In the genomic region with DNA sequence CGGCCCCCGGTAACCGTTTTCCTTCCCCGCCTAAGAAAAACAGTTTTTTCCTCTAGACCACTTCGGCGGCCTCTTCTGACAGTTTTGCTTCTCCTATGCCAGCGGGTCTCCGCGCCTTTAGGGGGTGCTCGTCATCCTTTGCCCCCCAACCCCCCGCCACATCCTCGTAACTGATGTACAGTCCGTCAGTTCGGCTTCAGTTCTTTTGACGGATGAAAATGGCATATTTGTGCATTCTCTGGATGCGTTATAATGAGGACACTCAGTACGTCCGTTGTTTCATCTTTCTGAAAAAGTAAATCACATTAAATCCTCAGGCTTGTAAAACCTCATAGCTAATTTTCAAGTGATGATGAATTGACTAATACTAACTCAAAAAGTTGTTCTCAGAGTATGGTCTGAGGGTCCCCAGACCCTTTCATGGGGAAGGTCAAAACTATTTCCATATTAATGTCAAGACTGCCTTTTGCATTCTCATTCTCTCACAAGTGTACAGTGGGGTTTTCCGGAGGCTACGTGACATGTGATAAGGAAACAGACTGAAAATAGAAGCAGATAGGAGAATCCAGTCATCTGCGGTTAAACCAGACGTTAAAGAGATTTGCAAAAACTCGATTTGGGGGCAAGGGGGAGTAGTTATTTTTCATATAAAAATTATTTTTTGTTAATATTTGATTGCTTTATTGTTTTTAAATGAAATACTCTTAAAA, we compare ENCODE assay signal across 8 cellular contexts. TPM values are rescaled to one million over a fixed set of nuclear protein-coding genes. Genes with fewer than 3 reads are reported as not detected.
DNase-seq lines count a peak whose midpoint lies in the region; ATAC-seq and TF ChIP-seq lines count a peak whose summit lies in the region.

No MANE protein-coding gene starts in this region.

- no peaks in the 10 kb centered on the region for H3K9me3 Mint-ChIP-seq in activated naive CD4-positive, alpha-beta T cell treated with anti-CD3 and anti-CD28 coated beads, Interleukin-2, amount 50 U/mL, for 24 hours

- ATAC-seq in HG02840 (IDR thresholded peaks at IDR 0.05; ENCODE audit: low FRiP score, unreplicated experiment) (peak; percentile 27), gastrocnemius medialis (no peak)

- no peaks in the 10 kb centered on the region for H3K36me3 ChIP-seq in left ventricle myocardium inferior
- peaks cover 0 to 4% of the 10 kb centered on the region in 2 donors for H3K36me3 ChIP-seq in gastrocnemius medialis

- peak overlapping the region; percentile 100 for H3K27ac Mint-ChIP-seq in activated naive CD4-positive, alpha-beta T cell treated with anti-CD3 and anti-CD28 coated beads, Interleukin-2, amount 50 U/mL, for 24 hours

- H3K4me1 Mint-ChIP-seq in activated naive CD4-positive, alpha-beta T cell treated with anti-CD3 and anti-CD28 coated beads, Interleukin-2, amount 50 U/mL, for 24 hours = peaks cover 40% of the 10 kb centered on the region

- peak overlapping the region; percentile 84 for H3K4me3 ChIP-seq in GM12875 (ENCODE audit: low read depth, low read length)
- peak overlapping the region; percentile 97 for H3K4me3 ChIP-seq in left ventricle myocardium inferior
- H3K4me3 ChIP-seq in gastrocnemius medialis = peak overlapping the region; percentile 79 to 97 (median 92)

- in situ Hi-C loops in ACHN (cut with HindIII; ENCODE audit: low pct_ligation_motif_present, low pct_unique_long_range_greater_than_20kb, low sequenced_read_pairs) = no loop called here
- in situ Hi-C loops in gastrocnemius medialis (cut with MboI; ENCODE audit: low sequenced_read_pairs in 4 of 4) = loop anchor here (10.0 to 25.0 kb wide), 5 partner anchors 252 to 702 kb away; a partner anchor contains a TSS

- peak; percentile 58 for DNase-seq in ACHN
- DNase-seq in NCI-H526 treated with DMSO at 0.1 percent for 48 hours (lab: John Stamatoyannopoulos, UW) = peak; percentile 61
- DNase-seq in left ventricle myocardium inferior = no peak
- no peak for DNase-seq in gastrocnemius medialis
- no peak for DNase-seq in iPS-NIHi7 (ENCODE audit: extremely low spot score)

- peak overlapping the region; percentile 97 for H3K4me3 Mint-ChIP-seq in activated naive CD4-positive, alpha-beta T cell treated with anti-CD3 and anti-CD28 coated beads, Interleukin-2, amount 50 U/mL, for 24 hours

- H3K4me1 ChIP-seq in left ventricle myocardium inferior (peaks cover 60% of the 10 kb centered on the region), gastrocnemius medialis (peaks cover 27 to 30% of the 10 kb centered on the region in 2 donors)

- H3K27me3 Mint-ChIP-seq in activated naive CD4-positive, alpha-beta T cell treated with anti-CD3 and anti-CD28 coated beads, Interleukin-2, amount 50 U/mL, for 24 hours = no peaks in the 10 kb centered on the region

- H3K27ac ChIP-seq in left ventricle myocardium inferior (replicated peaks) = peak overlapping the region; percentile 99
- peak overlapping the region; percentile 93 to 99 (median 96) for H3K27ac ChIP-seq in gastrocnemius medialis

- no peaks in the 10 kb centered on the region for H3K9me3 ChIP-seq in left ventricle myocardium inferior (replicated peaks)
- no peaks in the 10 kb centered on the region for H3K9me3 ChIP-seq in gastrocnemius medialis

- TF ChIP-seq CTCF in GM12875 (IDR thresholded peaks at IDR 0.05; ENCODE audit: borderline replicate concordance, insufficient read depth, low read depth, low read length) = peak; percentile 45; the same call in 1 of the 2 replicates
- peak; percentile 33 for TF ChIP-seq CTCF in left ventricle myocardium inferior (IDR thresholded peaks at IDR 0.05; ENCODE audit: borderline replicate concordance)
- no peak for TF ChIP-seq CTCF in gastrocnemius medialis (IDR thresholded peaks at IDR 0.05 in 4 of 5, conservative IDR thresholded peaks at IDR 0.05 in 1 of 5)

- no peaks in the 10 kb centered on the region for H3K27me3 ChIP-seq in left ventricle myocardium inferior (ENCODE audit: low read depth)
- H3K27me3 ChIP-seq in gastrocnemius medialis = no peaks in the 10 kb centered on the region

- H3K36me3 Mint-ChIP-seq in activated naive CD4-positive, alpha-beta T cell treated with anti-CD3 and anti-CD28 coated beads, Interleukin-2, amount 50 U/mL, for 24 hours = peaks cover 23% of the 10 kb centered on the region

- TF ChIP-seq POLR2A in gastrocnemius medialis (IDR thresholded peaks at IDR 0.05) = no peak

- intact Hi-C loops in left ventricle myocardium inferior (cut with micrococcal nuclease) (loop anchor here (10.0 kb wide), 1 partner anchor 259 kb away; a partner anchor contains a TSS), gastrocnemius medialis (cut with DNase I; ENCODE audit: low total_unique reads) (loop anchor here (10.0 kb wide), 2 partner anchors 389 to 469 kb away; a partner anchor contains a TSS)

RNA-seq across cellular contexts. Expression of a gene that starts 0.8 kb away (rescaled TPM):
- 256 TPM for total RNA-seq in left ventricle myocardium inferior
- total RNA-seq in gastrocnemius medialis = 100 to 1,000 TPM; 336 to 660 (median 421) TPM

RNA-seq across cellular contexts. Expression of a gene that starts 53.7 kb away (rescaled TPM):
- total RNA-seq in left ventricle myocardium inferior (22.8 TPM), gastrocnemius medialis (10 to 100 TPM in 2 of 4 donors, 1 to 10 TPM in 2; 2.4 to 32.7 (median 7.9) TPM)

Comparison
In these comparisons a context has a peak if more than half of its experiments do, and no peak if none do; other contexts are left out.
1. DNase-seq: peak in ACHN (single experiment) and NCI-H526 treated with DMSO at 0.1 percent for 48 hours (single experiment); none in left ventricle myocardium inferior (single experiment), gastrocnemius medialis (0 of 2) and iPS-NIHi7 (single experiment).
2. CTCF ChIP-seq: peak in GM12875 (single experiment) and left ventricle myocardium inferior (single experiment); none in gastrocnemius medialis (0 of 5).
3. Peak in every context shown above with its lines, with median percentiles within 50 percentile points of each other: H3K4me3 ChIP-seq.